In the genomic region with DNA sequence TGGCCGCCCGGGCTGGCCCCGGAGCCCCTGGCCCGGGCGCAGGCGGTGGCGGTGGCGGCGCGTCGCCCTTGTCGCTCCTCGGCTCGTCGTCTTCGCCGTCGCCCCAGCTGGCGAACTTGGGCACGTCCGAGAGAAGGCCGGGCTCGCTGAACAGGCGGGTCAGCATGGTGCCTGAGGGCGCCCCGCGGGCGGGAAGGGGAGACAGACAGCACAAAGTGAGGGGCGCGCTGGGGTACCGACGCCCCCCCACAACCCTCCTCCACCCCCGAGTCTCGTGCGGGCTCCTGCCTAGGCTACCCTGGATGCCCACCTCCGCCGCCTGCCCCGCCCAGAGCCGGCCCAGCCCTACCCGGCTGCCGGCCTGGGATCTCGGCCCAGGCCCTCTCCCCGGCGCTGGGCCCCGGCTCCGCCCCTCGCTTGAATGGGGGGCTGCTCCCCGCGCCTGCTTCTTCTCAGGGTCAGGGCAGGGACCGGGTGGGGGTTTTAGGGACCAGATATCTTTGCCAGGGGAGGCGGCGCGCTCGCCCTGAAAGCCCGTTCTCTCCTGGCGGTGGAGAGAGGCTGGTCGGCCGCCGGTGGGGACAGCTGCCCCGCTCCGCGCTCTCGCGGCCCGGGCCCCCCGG, we compare ENCODE assay signal across 14 cellular contexts. TPM values are rescaled to one million over a fixed set of nuclear protein-coding genes. Genes with fewer than 3 reads are reported as not detected.
A peak's percentile ranks its signal among the peaks of the same experiment; 100 is the strongest.
DNase-seq lines count a peak whose midpoint lies in the region; ATAC-seq and TF ChIP-seq lines count a peak whose summit lies in the region.
"Had no signal": no experiment of that assay in that cellular context is flagged by ENCODE, and none has a peak within 500 bp of the region (broad histone marks: within the 10 kb centered on the region; RNA-seq: fewer than 3 reads in every experiment).

No MANE protein-coding gene starts in this region.

- POLR2A ChIA-PET in MCF 10A (lab: Yijun Ruan, JAX): no interaction called here

- no peaks in the 10 kb centered on the region for H3K36me3 Mint-ChIP-seq in MCF 10A (ENCODE audit: insufficient read depth, unreplicated experiment)

- CTCF ChIA-PET in MCF 10A (lab: Yijun Ruan, JAX): no interaction called here

- H3K27ac Mint-ChIP-seq in MCF 10A (ENCODE audit: low read depth, unreplicated experiment): no peak overlapping the region

- ATAC-seq in mucosa of descending colon (peak; percentile 32), upper lobe of right lung (peak; percentile 19), GM21619 (IDR thresholded peaks at IDR 0.05; ENCODE audit: unreplicated experiment) (no peak)

- H3K27ac ChIP-seq in upper lobe of right lung: no peak overlapping the region

- H3K36me3 ChIP-seq in mucosa of descending colon (ENCODE audit: low read depth) (no peaks in the 10 kb centered on the region), upper lobe of right lung (no peaks in the 10 kb centered on the region)

- H3K27me3 ChIP-seq in upper lobe of right lung: peaks cover 79% of the 10 kb centered on the region

- peaks cover 22% of the 10 kb centered on the region for H3K4me1 ChIP-seq in mucosa of descending colon (ENCODE audit: low read depth)
- peaks cover 21% of the 10 kb centered on the region for H3K4me1 ChIP-seq in upper lobe of right lung

- in situ Hi-C loops in T47D (cut with HindIII; ENCODE audit: low pct_unique_long_range_greater_than_20kb, low sequenced_read_pairs): no loop called here

- H3K9me3 ChIP-seq in mucosa of descending colon (no peaks in the 10 kb centered on the region), upper lobe of right lung (no peaks in the 10 kb centered on the region)

- BruUV-seq in MCF 10A (replicated peaks; lab: Mats Ljungman, UMichigan): no TSS peak

- no peak overlapping the region for H3K4me3 Mint-ChIP-seq in MCF 10A (ENCODE audit: unreplicated experiment)

- no peaks in the 10 kb centered on the region for H3K9me3 Mint-ChIP-seq in MCF 10A (ENCODE audit: unreplicated experiment)

- H3K4me1 Mint-ChIP-seq in MCF 10A (ENCODE audit: insufficient read depth, unreplicated experiment): peaks cover 6% of the 10 kb centered on the region

- DNase-seq in T47D (ENCODE audit: low read depth in 1 of 2, low spot score in 1 of 2): peak; percentile 61 to 64
- no peak for DNase-seq in MCF 10A (ENCODE audit: unreplicated experiment)
- peak; percentile 76 for DNase-seq in ecto neural progenitor cell (ENCODE audit: low spot score)
- peak in 1 of 3 donors; percentile 41 for DNase-seq in mucosa of descending colon
- no peak for DNase-seq in upper lobe of right lung
- no peak for DNase-seq in SKM-1 treated with dmso at 0.1 percent for 144 hours (lab: John Stamatoyannopoulos, UW; ENCODE audit: unreplicated experiment)
- no peak for DNase-seq in activated CD4-positive, alpha-beta T cell treated with anti-CD3 and anti-CD28 coated beads for 48 hours
- DNase-seq: AML-193, aorta, GOT3, T-helper 1 cell had no signal

- H3K4me3 ChIP-seq in mucosa of descending colon: no peak overlapping the region
- H3K4me3 ChIP-seq in upper lobe of right lung: no peak overlapping the region

- intact Hi-C loops in MCF 10A (cut with micrococcal nuclease): no loop called here
- intact Hi-C loops in mucosa of descending colon (cut with DNase I, micrococcal nuclease): no loop called here
- intact Hi-C loops in upper lobe of right lung (cut with DNase I): no loop called here

- peaks cover 78% of the 10 kb centered on the region for H3K27me3 Mint-ChIP-seq in MCF 10A (ENCODE audit: insufficient read depth, unreplicated experiment)

- TF ChIP-seq CTCF in MCF 10A (IDR thresholded peaks at IDR 0.05; ENCODE audit: unreplicated experiment): no peak
- TF ChIP-seq CTCF in mucosa of descending colon (IDR thresholded peaks at IDR 0.05): no peak
- no peak for TF ChIP-seq CTCF in upper lobe of right lung (IDR thresholded peaks at IDR 0.05)

RNA-seq across cellular contexts. Expression of gene NEUROD2, which starts 1.2 kb away (rescaled TPM):
- total RNA-seq in MCF 10A (2022): not detected in 2 replicates
- under 1 TPM in 1 of 3 donors, not detected in 2; 0.05 TPM for total RNA-seq in mucosa of descending colon
- total RNA-seq in upper lobe of right lung: not detected
- total RNA-seq: aorta, M059J, renal cortical epithelial cell had no signal

RNA-seq across cellular contexts. Expression of gene PPP1R1B, which starts 20.2 kb away (rescaled TPM):
- total RNA-seq in MCF 10A (2022): not detected in 2 replicates
- total RNA-seq in mucosa of descending colon: 100 to 1,000 TPM; 108 to 362 (median 356) TPM
- total RNA-seq in upper lobe of right lung: 25.1 TPM
- total RNA-seq: M059J had no signal

RNA-seq across cellular contexts. Expression of gene STARD3, which starts 30.4 kb away (rescaled TPM):
- total RNA-seq in MCF 10A (2022): 30.1 and 31.1 TPM in 2 replicates
- 10 to 100 TPM; 36.1 to 58.8 (median 57.6) TPM for total RNA-seq in mucosa of descending colon
- 78.2 TPM for total RNA-seq in upper lobe of right lung

RNA-seq across cellular contexts. Expression of gene TCAP, which starts 58.6 kb away (rescaled TPM):
- total RNA-seq in MCF 10A (2022) (0.37 and 0.71 TPM in 2 replicates), mucosa of descending colon (1 to 10 TPM in 2 of 3 donors, under 1 TPM in 1; 0.96 to 3.4 (median 1.5) TPM), upper lobe of right lung (5.3 TPM)
- total RNA-seq: M059J had no signal

Comparison
In these comparisons a context has a peak if more than half of its experiments do, and no peak if none do; other contexts are left out.
1. DNase-seq: peak in T47D (2 of 2) and ecto neural progenitor cell (single experiment); none in MCF 10A (single experiment), upper lobe of right lung (single experiment), SKM-1 treated with dmso at 0.1 percent for 144 hours (single experiment) and activated CD4-positive, alpha-beta T cell treated with anti-CD3 and anti-CD28 coated beads for 48 hours (single experiment).
2. RNA of gene PPP1R1B, which starts 20.2 kb away (total RNA-seq): 108 to 362 TPM in mucosa of descending colon and 25.1 TPM in upper lobe of right lung (single experiment); not detected in MCF 10A; every median in the first group is over 10 times any median in the second.